29 cellular contexts compared by ENCODE assay signal in genomic region chr21:30166705-30167104, GRCh38. TPM values are rescaled to one million over a fixed set of nuclear protein-coding genes. Genes with fewer than 3 reads are reported as not detected.
DNase-seq lines count a peak whose midpoint lies in the region; ATAC-seq and TF ChIP-seq lines count a peak whose summit lies in the region.
"Had no signal": no experiment of that assay in that cellular context is flagged by ENCODE, and none has a peak within 500 bp of the region (broad histone marks: within the 10 kb centered on the region; RNA-seq: fewer than 3 reads in every experiment).

Gene CLDN17 (minus strand): TSS chr21:30166805. CDS start chr21:30166617, 188 bp downstream.

- H3K36me3 ChIP-seq in mammary epithelial cell (ENCODE audit: insufficient read depth, low read length): no peaks in the 10 kb centered on the region
- no peaks in the 10 kb centered on the region for H3K36me3 ChIP-seq in breast epithelium
- no peaks in the 10 kb centered on the region for H3K36me3 ChIP-seq in esophagus (ENCODE audit: control insufficient read depth in 2 of 2, insufficient read depth in 2 of 2, low read length in 1 of 2)
- H3K36me3 ChIP-seq: BE2C, BLaER1 had no signal

- intact Hi-C loops in mammary epithelial cell (cut with micrococcal nuclease) (no loop called here), breast epithelium (cut with DNase I; ENCODE audit: low total_unique reads) (no loop called here), left colon (cut with DNase I, micrococcal nuclease) (no loop called here)
- intact Hi-C loops in activated CD4-positive, alpha-beta T cell treated with anti-CD3 and anti-CD28 coated beads for 36 hours (cut with DNase I, micrococcal nuclease): no loop called here

- H3K4me2 ChIP-seq in mammary epithelial cell (ENCODE audit: insufficient read depth, low read depth, low read length): no peak within 1 kb of the TSS
- H3K4me2 ChIP-seq: BLaER1 had no signal

- no peak within 1 kb of the TSS for H3K9ac ChIP-seq in mammary epithelial cell (ENCODE audit: insufficient read depth, low read length)
- H3K9ac ChIP-seq: BLaER1 had no signal

- H3K4me3 ChIP-seq in mammary epithelial cell (replicated peaks in 1 of 3; ENCODE audit: insufficient read depth in 1 of 3, low read depth in 2 of 3, low read length in 3 of 3) (no peak within 1 kb of the TSS), breast epithelium (no peak within 1 kb of the TSS), esophagus (ENCODE audit: low read depth in 1 of 2, low read length in 2 of 2) (peak within 1 kb of the TSS in 1 of 2 donors; percentile 24)
- H3K4me3 ChIP-seq: BLaER1, GM12878 had no signal

- no peaks in the 10 kb centered on the region for H3K9me3 Mint-ChIP-seq in activated CD4-positive, alpha-beta T cell treated with anti-CD3 and anti-CD28 coated beads for 36 hours (ENCODE audit: low read depth)

- no TSS peak for BruUV-seq in mammary epithelial cell (replicated peaks; lab: Mats Ljungman, UMichigan)

- no peaks in the 10 kb centered on the region for H3K4me1 Mint-ChIP-seq in activated CD4-positive, alpha-beta T cell treated with anti-CD3 and anti-CD28 coated beads for 36 hours
- H3K4me1 Mint-ChIP-seq: CD14-positive monocyte; CD4-positive, alpha-beta memory T cell; CD4-positive, CD25-positive, alpha-beta regulatory T cell; CD8-positive, alpha-beta memory T cell had no signal

- TF ChIP-seq CTCF in mammary epithelial cell (conservative IDR thresholded peaks at IDR 0.05 in 1 of 2, IDR thresholded peaks at IDR 0.05 in 1 of 2; ENCODE audit: extremely low read depth in 1 of 2, insufficient read depth in 1 of 2, low read depth in 1 of 2, low read length in 2 of 2): no peak
- TF ChIP-seq CTCF in breast epithelium (IDR thresholded peaks at IDR 0.05): no peak
- no peak for TF ChIP-seq CTCF in foreskin keratinocyte (conservative IDR thresholded peaks at IDR 0.05)

- DNase-seq in mammary epithelial cell (no peak), breast epithelium (ENCODE audit: low spot score in 2 of 2) (no peak), foreskin keratinocyte (no peak), left colon (no peak)
- no peak for DNase-seq in activated CD4-positive, alpha-beta T cell treated with anti-CD3 and anti-CD28 coated beads for 36 hours
- DNase-seq: ACHN; BE2C; C1 segment of cervical spinal cord; CD4-positive, alpha-beta memory T cell; CD4-positive, CD25-positive, alpha-beta regulatory T cell; CD8-positive, alpha-beta memory T cell; COR-L47; DMS 273 treated with DMSO at 0.1 percent for 48 hours; DMS153; DMS53; DMS79; DND-41; EL; GDM1 had no signal

- POLR2A ChIA-PET in activated CD4-positive, alpha-beta T cell treated with anti-CD3 and anti-CD28 coated beads for 36 hours (lab: Charles Lee): no interaction called here

- no peaks in the 10 kb centered on the region for H4K20me1 ChIP-seq in mammary epithelial cell (ENCODE audit: insufficient read depth, low read length)
- H4K20me1 ChIP-seq: BLaER1 had no signal

- no peaks in the 10 kb centered on the region for H3K9me3 ChIP-seq in mammary epithelial cell (replicated peaks; ENCODE audit: insufficient read depth, low read length)
- H3K9me3 ChIP-seq in breast epithelium: no peaks in the 10 kb centered on the region
- H3K9me3 ChIP-seq in esophagus (ENCODE audit: control insufficient read depth in 2 of 2, insufficient read depth in 1 of 2, low read depth in 1 of 2, low read length in 1 of 2): no peaks in the 10 kb centered on the region
- H3K9me3 ChIP-seq: BE2C, BLaER1 had no signal

- peaks cover 2% of the 10 kb centered on the region for H3K27me3 Mint-ChIP-seq in activated CD4-positive, alpha-beta T cell treated with anti-CD3 and anti-CD28 coated beads for 36 hours
- H3K27me3 Mint-ChIP-seq: CD4-positive, alpha-beta memory T cell; CD4-positive, CD25-positive, alpha-beta regulatory T cell; CD8-positive, alpha-beta memory T cell had no signal

- peaks cover 13% of the 10 kb centered on the region for H3K4me1 ChIP-seq in mammary epithelial cell (ENCODE audit: insufficient read depth, low read length)
- no peaks in the 10 kb centered on the region for H3K4me1 ChIP-seq in breast epithelium
- H3K4me1 ChIP-seq in esophagus (ENCODE audit: control insufficient read depth in 2 of 2, insufficient read depth in 2 of 2, low read length in 1 of 2): no peaks in the 10 kb centered on the region
- peaks cover 16% of the 10 kb centered on the region for H3K4me1 ChIP-seq in foreskin keratinocyte
- H3K4me1 ChIP-seq: BE2C, BLaER1 had no signal

- H3K36me3 Mint-ChIP-seq in activated CD4-positive, alpha-beta T cell treated with anti-CD3 and anti-CD28 coated beads for 36 hours (ENCODE audit: low read depth): no peaks in the 10 kb centered on the region
- H3K36me3 Mint-ChIP-seq: CD14-positive monocyte; CD4-positive, alpha-beta memory T cell; CD4-positive, CD25-positive, alpha-beta regulatory T cell; CD8-positive, alpha-beta memory T cell had no signal

- H3K27me3 ChIP-seq in mammary epithelial cell (ENCODE audit: insufficient read depth, low read length): no peaks in the 10 kb centered on the region
- H3K27me3 ChIP-seq in breast epithelium: no peaks in the 10 kb centered on the region
- H3K27me3 ChIP-seq in esophagus (ENCODE audit: control insufficient read depth in 1 of 2, insufficient read depth in 2 of 2, low read length in 2 of 2): no peaks in the 10 kb centered on the region
- no peaks in the 10 kb centered on the region for H3K27me3 ChIP-seq in foreskin keratinocyte
- H3K27me3 ChIP-seq: BE2C, BLaER1 had no signal

- H3K27ac ChIP-seq in mammary epithelial cell (ENCODE audit: insufficient read depth, low read depth, low read length) (no peak within 1 kb of the TSS), breast epithelium (no peak within 1 kb of the TSS), esophagus (ENCODE audit: low read depth in 2 of 2, low read length in 1 of 2) (peak within 1 kb of the TSS; percentile 51 to 56), foreskin keratinocyte (peak within 1 kb of the TSS; percentile 64)
- H3K27ac ChIP-seq: 22Rv1, BLaER1 had no signal

- no peaks in the 10 kb centered on the region for H3K79me2 ChIP-seq in mammary epithelial cell (ENCODE audit: insufficient read depth, low read length)

- TF ChIP-seq POLR2A in breast epithelium (IDR thresholded peaks at IDR 0.05): no peak

- CTCF ChIA-PET in mammary epithelial cell (lab: Charles Lee; ENCODE audit: low non-redundant PET): no interaction called here
- CTCF ChIA-PET in activated CD4-positive, alpha-beta T cell treated with anti-CD3 and anti-CD28 coated beads for 36 hours (lab: Charles Lee): interaction anchor here (1.1 kb wide), 1 partner anchor 55 kb away, joined by 3 read pairs; no protein-coding TSS in a partner anchor

- no peak within 1 kb of the TSS for H3K4me3 Mint-ChIP-seq in activated CD4-positive, alpha-beta T cell treated with anti-CD3 and anti-CD28 coated beads for 36 hours
- H3K4me3 Mint-ChIP-seq: CD14-positive monocyte; CD4-positive, alpha-beta memory T cell; CD4-positive, CD25-positive, alpha-beta regulatory T cell; CD8-positive, alpha-beta memory T cell had no signal

- dilution Hi-C loops in mammary epithelial cell (cut with HindIII; ENCODE audit: low sequenced_read_pairs): no loop called here

- in situ Hi-C loops in mammary epithelial cell (cut with MboI; ENCODE audit: low sequenced_read_pairs in 2 of 2): no loop called here

- WGBS in mammary epithelial cell (ENCODE audit: low coverage, missing lambda C conversion rate): 100% methylated on average over 1 of the region's 1 CpG
- WGBS in esophagus, 2 donors: 33 to 61% methylated on average over 1 of the region's 1 CpG

- H2AFZ ChIP-seq in mammary epithelial cell (ENCODE audit: low read depth, low read length): peak within 1 kb of the TSS; percentile 11

- no peak within 1 kb of the TSS for H3K27ac Mint-ChIP-seq in activated CD4-positive, alpha-beta T cell treated with anti-CD3 and anti-CD28 coated beads for 36 hours
- H3K27ac Mint-ChIP-seq: CD14-positive monocyte; CD4-positive, alpha-beta memory T cell; CD4-positive, CD25-positive, alpha-beta regulatory T cell; CD8-positive, alpha-beta memory T cell had no signal

- ATAC-seq in foreskin keratinocyte: no peak
- ATAC-seq in GM18870 (IDR thresholded peaks at IDR 0.05; ENCODE audit: unreplicated experiment): no peak
- ATAC-seq in activated CD4-positive, alpha-beta T cell treated with anti-CD3 and anti-CD28 coated beads for 36 hours: no peak
- no peak for ATAC-seq in left colon
- ATAC-seq: GM12878 had no signal

RNA-seq across cellular contexts. Expression of gene CLDN17, which starts in this region (rescaled TPM):
- total RNA-seq in mammary epithelial cell (not detected), breast epithelium (not detected), foreskin keratinocyte (0.07 TPM in 1 of 2 replicates, not detected in the other), left colon (not detected)
- polyA plus RNA-seq in mammary epithelial cell (not detected), esophagus (10 to 100 TPM in 1 of 2 donors, 1 to 10 TPM in 1; 6.5 to 15.6 TPM), foreskin keratinocyte (0.04 TPM in 1 of 2 replicates, not detected in the other)
- polyA minus RNA-seq in mammary epithelial cell: not detected
- total RNA-seq in activated CD4-positive, alpha-beta T cell treated with anti-CD3 and anti-CD28 coated beads for 36 hours: not detected
- total RNA-seq: A673; CD4-positive, alpha-beta memory T cell; CD4-positive, CD25-positive, alpha-beta regulatory T cell; CD8-positive, alpha-beta memory T cell; Daoy; G401; GM12878 had no signal
- polyA plus RNA-seq: AG04450; CD14-positive monocyte; CD4-positive, alpha-beta memory T cell; CD4-positive, CD25-positive, alpha-beta regulatory T cell; CD8-positive, alpha-beta memory T cell; GM12878 had no signal

Comparison
In these comparisons a context has a peak if more than half of its experiments do, and no peak if none do; other contexts are left out.
1. H3K27ac ChIP-seq: peak in esophagus (2 of 2) and foreskin keratinocyte (single experiment); none in mammary epithelial cell (single experiment) and breast epithelium (0 of 2).